Comparison of ENCODE assay signal across 8 cellular contexts in genomic region chr16:85717393-85718152, GRCh38. TPM values are rescaled to one million over a fixed set of nuclear protein-coding genes. Genes with fewer than 3 reads are reported as not detected.
DNase-seq lines count a peak whose midpoint lies in the region; ATAC-seq and TF ChIP-seq lines count a peak whose summit lies in the region.

No MANE protein-coding gene starts in this region.

- H3K9ac ChIP-seq in mesendoderm (ENCODE audit: low read length), result no peak overlapping the region

- no peaks in the 10 kb centered on the region for H3K9me3 Mint-ChIP-seq in activated CD4-positive, alpha-beta memory T cell treated with anti-CD3 and anti-CD28 coated beads, Interleukin-2, amount 10 ng/mL, durations not matched to agents 7 days and 5 days

- ATAC-seq in HG03354 (IDR thresholded peaks at IDR 0.05; ENCODE audit: poor library complexity, severe bottlenecking, unreplicated experiment), result no peak

- no peak overlapping the region for H4K8ac ChIP-seq in mesendoderm (ENCODE audit: low read depth, low read length)

- POLR2A ChIA-PET in activated CD4-positive, alpha-beta memory T cell treated with anti-CD3 and anti-CD28 coated beads, Interleukin-2, amount 10 ng/mL, durations not matched to agents 7 days and 5 days (lab: Charles Lee), result no interaction called here

- no peak overlapping the region for H2BK5ac ChIP-seq in mesendoderm (ENCODE audit: low read length)

- peaks cover 9% of the 10 kb centered on the region for H3K27me3 ChIP-seq in H7 (ENCODE audit: control insufficient read depth, insufficient read depth, low read length)
- peaks cover 3% of the 10 kb centered on the region for H3K27me3 ChIP-seq in effector memory CD4-positive, alpha-beta T cell (replicated peaks; ENCODE audit: control insufficient read depth, insufficient read depth, low read length, poor library complexity, severe bottlenecking)
- peaks cover 2% of the 10 kb centered on the region for H3K27me3 ChIP-seq in mesendoderm (ENCODE audit: insufficient read depth, low read length, poor library complexity)

- H3K27ac Mint-ChIP-seq in activated CD4-positive, alpha-beta memory T cell treated with anti-CD3 and anti-CD28 coated beads, Interleukin-2, amount 10 ng/mL, durations not matched to agents 7 days and 5 days, result no peak overlapping the region

- H4K5ac ChIP-seq in mesendoderm (ENCODE audit: low read length), result no peak overlapping the region

- H3K27me3 Mint-ChIP-seq in activated CD4-positive, alpha-beta memory T cell treated with anti-CD3 and anti-CD28 coated beads, Interleukin-2, amount 10 ng/mL, durations not matched to agents 7 days and 5 days, result peaks cover 8% of the 10 kb centered on the region

- H3K4me3 Mint-ChIP-seq in activated CD4-positive, alpha-beta memory T cell treated with anti-CD3 and anti-CD28 coated beads, Interleukin-2, amount 10 ng/mL, durations not matched to agents 7 days and 5 days, result no peak overlapping the region

- H2BK15ac ChIP-seq in mesendoderm (replicated peaks; ENCODE audit: low read depth), result no peak overlapping the region

- no CpG with 5 or more reads among the region's 21 CpGs for WGBS in mesendoderm (ENCODE audit: extremely low coverage, insufficient coverage, low lambda C conversion rate)

- DNase-seq in AG09319 (ENCODE audit: extremely low read depth, low read depth) (peak; percentile 18), H7 (peak; percentile 93), NCI-H774 (lab: John Stamatoyannopoulos, UW) (peak; percentile 36), mesendoderm (peak; percentile 72)
- DNase-seq in activated CD4-positive, alpha-beta memory T cell treated with anti-CD3 and anti-CD28 coated beads, Interleukin-2, amount 10 ng/mL, durations not matched to agents 7 days and 5 days, result peak; percentile 58
- DNase-seq in effector memory CD4-positive, alpha-beta T cell, result peak; percentile 10 to 36 (median 15)
- DNase-seq in stimulated activated CD8-positive, alpha-beta memory T cell treated with anti-CD3 and anti-CD28 coated beads, Interleukin-2, amount 100 ng/mL, for 48 hours (ENCODE audit: low read depth in 2 of 2), result peak; percentile 37 to 44

- no peaks in the 10 kb centered on the region for H3K79me1 ChIP-seq in mesendoderm (ENCODE audit: low read length)

- no peak overlapping the region for H2BK120ac ChIP-seq in mesendoderm (ENCODE audit: low read depth, low read length)

- H3K56ac ChIP-seq in mesendoderm (ENCODE audit: low read length), result no peak overlapping the region

- no peaks in the 10 kb centered on the region for H3K4me1 ChIP-seq in effector memory CD4-positive, alpha-beta T cell (ENCODE audit: control insufficient read depth, insufficient read depth, low read length, poor library complexity, severe bottlenecking)
- H3K4me1 ChIP-seq in mesendoderm (ENCODE audit: control insufficient read depth, low read depth, low read length), result no peaks in the 10 kb centered on the region

- CTCF ChIA-PET in activated CD4-positive, alpha-beta memory T cell treated with anti-CD3 and anti-CD28 coated beads, Interleukin-2, amount 10 ng/mL, durations not matched to agents 7 days and 5 days (lab: Charles Lee), result interaction anchor here (0.5 to 5.6 kb wide), 9 partner anchors 8 to 249 kb away, joined by 3 to 34 read pairs (median 4); partner anchors contain the start of gene GINS2

- TF ChIP-seq CTCF in AG09319 (IDR thresholded peaks at IDR 0.05; ENCODE audit: low read depth, low read length), result peak; percentile 52

- no peak overlapping the region for H3K4ac ChIP-seq in mesendoderm (ENCODE audit: low read depth, low read length)

- H3K4me2 ChIP-seq in mesendoderm (ENCODE audit: low read length), result no peak overlapping the region

- no peaks in the 10 kb centered on the region for H3K79me2 ChIP-seq in mesendoderm (ENCODE audit: control insufficient read depth, insufficient read depth, low read length)

- H3K4me1 Mint-ChIP-seq in activated CD4-positive, alpha-beta memory T cell treated with anti-CD3 and anti-CD28 coated beads, Interleukin-2, amount 10 ng/mL, durations not matched to agents 7 days and 5 days, result peaks cover 2% of the 10 kb centered on the region

- H3K27ac ChIP-seq in effector memory CD4-positive, alpha-beta T cell (ENCODE audit: insufficient read depth, low read length, poor library complexity, severe bottlenecking), result no peak overlapping the region
- no peak overlapping the region for H3K27ac ChIP-seq in mesendoderm (ENCODE audit: low read depth, low read length)

- H2AK5ac ChIP-seq in mesendoderm (ENCODE audit: low read length), result no peak overlapping the region

- H3K18ac ChIP-seq in mesendoderm (ENCODE audit: low read length), result no peak overlapping the region

- H3K9me3 ChIP-seq in effector memory CD4-positive, alpha-beta T cell (ENCODE audit: control insufficient read depth, low read length), result no peaks in the 10 kb centered on the region

- H3K36me3 Mint-ChIP-seq in activated CD4-positive, alpha-beta memory T cell treated with anti-CD3 and anti-CD28 coated beads, Interleukin-2, amount 10 ng/mL, durations not matched to agents 7 days and 5 days (ENCODE audit: low read depth), result no peaks in the 10 kb centered on the region

- H3K36me3 ChIP-seq in H7 (replicated peaks; ENCODE audit: control insufficient read depth, insufficient read depth, low read length), result no peaks in the 10 kb centered on the region
- no peaks in the 10 kb centered on the region for H3K36me3 ChIP-seq in effector memory CD4-positive, alpha-beta T cell (ENCODE audit: control insufficient read depth, insufficient read depth, low read length)
- no peaks in the 10 kb centered on the region for H3K36me3 ChIP-seq in mesendoderm (ENCODE audit: control insufficient read depth, insufficient read depth, low read length)

- H3K23ac ChIP-seq in mesendoderm (ENCODE audit: low read length), result no peak overlapping the region

- H3K4me3 ChIP-seq in H7 (ENCODE audit: insufficient read depth, low read depth, low read length) (no peak overlapping the region), mesendoderm (ENCODE audit: low read length) (no peak overlapping the region)
- H3K4me3 ChIP-seq in effector memory CD4-positive, alpha-beta T cell (ENCODE audit: insufficient read depth, low read depth, low read length, poor library complexity, severe bottlenecking), result no peak overlapping the region

RNA-seq across cellular contexts. Expression of gene GINS2, which starts 28.8 kb away (rescaled TPM):
- 25.6 and 25.9 TPM in 2 replicates for total RNA-seq in H7 (2014; rRNA removed; shearing (Covaris generic))
- total RNA-seq in activated CD4-positive, alpha-beta memory T cell treated with anti-CD3 and anti-CD28 coated beads, Interleukin-2, amount 10 ng/mL, durations not matched to agents 7 days and 5 days, result 10 to 100 TPM; 38.3 to 45.7 TPM
- polyA plus RNA-seq in mesendoderm (2013, experiment 1 of 2), result 37.8 TPM
- polyA plus RNA-seq in mesendoderm (2013, experiment 2 of 2), result 38.6 TPM

RNA-seq across cellular contexts. Expression of gene C16orf74, which starts 33.3 kb away (rescaled TPM):
- total RNA-seq in H7 (2014; rRNA removed; shearing (Covaris generic)), result 4.1 and 7.2 TPM in 2 replicates
- under 1 TPM; 0.33 to 0.53 TPM for total RNA-seq in activated CD4-positive, alpha-beta memory T cell treated with anti-CD3 and anti-CD28 coated beads, Interleukin-2, amount 10 ng/mL, durations not matched to agents 7 days and 5 days
- polyA plus RNA-seq in mesendoderm (2013, experiment 1 of 2), result 7.3 TPM
- polyA plus RNA-seq in mesendoderm (2013, experiment 2 of 2), result 7.5 TPM

Comparison
In these comparisons a context has a peak if more than half of its experiments do, and no peak if none do; other contexts are left out.
1. DNase-seq: peak in every context shown above with its lines; median percentile 93 in H7; 72 in mesendoderm; 58 in activated CD4-positive, alpha-beta memory T cell treated with anti-CD3 and anti-CD28 coated beads, Interleukin-2, amount 10 ng/mL, durations not matched to agents 7 days and 5 days; 40 in stimulated activated CD8-positive, alpha-beta memory T cell treated with anti-CD3 and anti-CD28 coated beads, Interleukin-2, amount 100 ng/mL, for 48 hours; 36 in NCI-H774; 18 in AG09319; 15 in effector memory CD4-positive, alpha-beta T cell.